ENCODE assay signal across 22 cellular contexts in genomic region chr15:81749667-81750360, GRCh38.
DNase-seq lines count a peak whose midpoint lies in the region; ATAC-seq lines count a peak whose summit lies in the region.
"Had no signal": no experiment of that assay in that cellular context is flagged by ENCODE, and none has a peak within 500 bp of the region (broad histone marks: within the 10 kb centered on the region; RNA-seq: fewer than 3 reads in every experiment).

No MANE protein-coding gene starts in this region.

- no peaks in the 10 kb centered on the region for H3K79me1 ChIP-seq in mesenchymal stem cell (replicated peaks; ENCODE audit: low read length, poor library complexity, severe bottlenecking)

- 88% methylated on average over 24 of the region's 24 CpGs for WGBS in mesenchymal stem cell

- H2BK5ac ChIP-seq in mesenchymal stem cell (ENCODE audit: low read depth, low read length, poor library complexity, severe bottlenecking), result no peak overlapping the region

- no peak overlapping the region for H2BK120ac ChIP-seq in mesenchymal stem cell (ENCODE audit: low read depth, low read length)

- no peak overlapping the region for H3K23ac ChIP-seq in mesenchymal stem cell (ENCODE audit: low read length in 2 of 2)

- H3K14ac ChIP-seq in mesenchymal stem cell (ENCODE audit: low read length in 2 of 2), result peak overlapping the region in 1 of 2 experiments; percentile 35

- no peaks in the 10 kb centered on the region for H3K4me1 ChIP-seq in mesenchymal stem cell (ENCODE audit: control insufficient read depth, insufficient read depth, low read depth, low read length)
- H3K4me1 ChIP-seq: Peyer's patch, prostate gland had no signal

- no peak overlapping the region for H3K4ac ChIP-seq in mesenchymal stem cell (ENCODE audit: low read depth in 1 of 2, low read length in 2 of 2)

- no peak overlapping the region for H4K8ac ChIP-seq in mesenchymal stem cell (ENCODE audit: low read length)

- H2BK12ac ChIP-seq in mesenchymal stem cell (ENCODE audit: low read length in 2 of 2), result no peak overlapping the region

- H3K9ac ChIP-seq in mesenchymal stem cell (ENCODE audit: low read length), result no peak overlapping the region
- H3K9ac ChIP-seq: SK-N-SH had no signal

- no peak overlapping the region for H3K4me3 ChIP-seq in mesenchymal stem cell (ENCODE audit: insufficient read depth in 1 of 2, low read depth in 1 of 2, low read length in 2 of 2)
- H3K4me3 ChIP-seq: coronary artery, GM23338, hepatocyte, Peyer's patch, prostate gland, spleen had no signal

- in situ Hi-C loops in KBM-7 (cut with MboI; ENCODE audit: low pct_unique_long_range_greater_than_20kb, low sequenced_read_pairs), result no loop called here

- no peak overlapping the region for H2AFZ ChIP-seq in mesenchymal stem cell (ENCODE audit: low read depth, low read length)
- H2AFZ ChIP-seq: GM23338, hepatocyte had no signal

- no peak overlapping the region for H2AK5ac ChIP-seq in mesenchymal stem cell (ENCODE audit: low read length, severe bottlenecking)

- H3K27me3 ChIP-seq in mesenchymal stem cell (ENCODE audit: control insufficient read depth in 1 of 2, insufficient read depth in 1 of 2, low read length in 2 of 2), result peaks cover 0 to 4% of the 10 kb centered on the region in 2 experiments
- H3K27me3 ChIP-seq: hepatocyte, Peyer's patch had no signal

- H3K36me3 ChIP-seq in mesenchymal stem cell (ENCODE audit: control insufficient read depth in 1 of 2, insufficient read depth in 2 of 2, low read depth in 1 of 2, low read length in 2 of 2), result no peaks in the 10 kb centered on the region
- H3K36me3 ChIP-seq: Peyer's patch, prostate gland, spleen had no signal

- DNase-seq in NCI-H1436 (lab: John Stamatoyannopoulos, UW), result peak; percentile 6
- no peak for DNase-seq in NCI-H1436 treated with DMSO at 0.1 percent for 48 hours (lab: John Stamatoyannopoulos, UW)
- DNase-seq in KBM-7, result peak; percentile 68
- peak; percentile 65 for DNase-seq in NCI-H446 treated with DMSO at 0.1 percent for 48 hours (lab: John Stamatoyannopoulos, UW)
- no peak for DNase-seq in mesenchymal stem cell
- DNase-seq in SIG-M5 (lab: John Stamatoyannopoulos, UW), result no peak
- no peak for DNase-seq in activated CD4-positive, alpha-beta T cell treated with anti-CD3 and anti-CD28 coated beads for 4 hours
- DNase-seq: activated T-cell treated with anti-CD3 and anti-CD28 coated beads, Interleukin-2, amount 50 U/mL, for 72 hours; Calu3; Karpas-422; naive thymus-derived CD4-positive, alpha-beta T cell; NCI-H774; Peyer's patch; SK-N-SH; spleen; stimulated activated CD8-positive, alpha-beta memory T cell treated with anti-CD3 and anti-CD28 coated beads, Interleukin-4, amount 100 ng/mL, for 48 hours had no signal

- no peak overlapping the region for H3K4me2 ChIP-seq in mesenchymal stem cell (ENCODE audit: low read length, poor library complexity, severe bottlenecking)
- H3K4me2 ChIP-seq: GM23338, hepatocyte, SK-N-SH had no signal

- no peak overlapping the region for H3K27ac ChIP-seq in mesenchymal stem cell (ENCODE audit: low read length, poor library complexity, severe bottlenecking)
- H3K27ac ChIP-seq: coronary artery, hepatocyte, Peyer's patch, prostate gland, spleen had no signal

- no peak for ATAC-seq in GM21737 (IDR thresholded peaks at IDR 0.05; ENCODE audit: unreplicated experiment)
- ATAC-seq: activated CD4-positive, CD25-positive, alpha-beta regulatory T cell treated with anti-CD3 and anti-CD28 coated beads, Interleukin-2, amount 50 U/mL, for 24 hours; activated T-cell treated with anti-CD3 and anti-CD28 coated beads, Interleukin-2, amount 50 U/mL, for 72 hours; GM23338; naive thymus-derived CD4-positive, alpha-beta T cell had no signal

- H2BK15ac ChIP-seq in mesenchymal stem cell (ENCODE audit: low read depth, poor library complexity, severe bottlenecking), result no peak overlapping the region

- H3K9me3 ChIP-seq in mesenchymal stem cell (ENCODE audit: control insufficient read depth, low read length), result no peaks in the 10 kb centered on the region
- H3K9me3 ChIP-seq: Peyer's patch, prostate gland, SK-N-SH, spleen had no signal

- H4K91ac ChIP-seq in mesenchymal stem cell (ENCODE audit: low read length), result peak overlapping the region; percentile 58

- H3K18ac ChIP-seq in mesenchymal stem cell (ENCODE audit: low read depth in 1 of 2, low read length in 2 of 2), result no peak overlapping the region

Comparison
In these comparisons a context has a peak if more than half of its experiments do, and no peak if none do; other contexts are left out.
1. DNase-seq: peak in NCI-H1436 (single experiment), KBM-7 (single experiment) and NCI-H446 treated with DMSO at 0.1 percent for 48 hours (single experiment); none in NCI-H1436 treated with DMSO at 0.1 percent for 48 hours (single experiment), mesenchymal stem cell (single experiment), SIG-M5 (single experiment) and activated CD4-positive, alpha-beta T cell treated with anti-CD3 and anti-CD28 coated beads for 4 hours (0 of 2).